Comparison of ENCODE assay signal across 24 cellular contexts in genomic region chr9:95821999-95822398, GRCh38. TPM values are rescaled to one million over a fixed set of nuclear protein-coding genes. Genes with fewer than 3 reads are reported as not detected.
DNase-seq lines count a peak whose midpoint lies in the region; ATAC-seq, FAIRE-seq and TF ChIP-seq lines count a peak whose summit lies in the region.
"Had no signal": no experiment of that assay in that cellular context is flagged by ENCODE, and none has a peak within 500 bp of the region (broad histone marks: within the 10 kb centered on the region; RNA-seq: fewer than 3 reads in every experiment).

No MANE protein-coding gene starts in this region.

- H3K79me2 ChIP-seq in OCI-LY3 (ENCODE audit: low read length) = no peaks in the 10 kb centered on the region
- no peaks in the 10 kb centered on the region for H3K79me2 ChIP-seq in GM12878 (ENCODE audit: control insufficient read depth, insufficient read depth, low read length)
- H3K79me2 ChIP-seq in smooth muscle cell (ENCODE audit: low read depth) = no peaks in the 10 kb centered on the region

- no peak for TF ChIP-seq POLR2A in GM12878 (IDR thresholded peaks at IDR 0.05; ENCODE audit: low read depth, low read length)

- H4K20me1 ChIP-seq in OCI-LY3 (ENCODE audit: insufficient read depth, low read length) = no peaks in the 10 kb centered on the region
- H4K20me1 ChIP-seq in GM12878 (ENCODE audit: control insufficient read depth, insufficient read depth) = 0 out of 2 replicates have a peak, but pooled peaks cover 1% of the 10 kb centered on the region
- H4K20me1 ChIP-seq in smooth muscle cell (ENCODE audit: low read depth) = no peaks in the 10 kb centered on the region

- 96% methylated on average over 3 of the region's 3 CpGs for WGBS in GM12878 (ENCODE audit: insufficient coverage, insufficient replicate concordance, low lambda C conversion rate, missing lambda C conversion rate)
- WGBS in smooth muscle cell (ENCODE audit: low lambda C conversion rate) = 64% methylated on average over 3 of the region's 3 CpGs

- H3K4me1 ChIP-seq in OCI-LY3 (ENCODE audit: low read length) = peaks cover 52% of the 10 kb centered on the region
- peaks cover 25% of the 10 kb centered on the region for H3K4me1 ChIP-seq in GM12878 (ENCODE audit: control insufficient read depth, insufficient read depth, low read length)
- H3K4me1 ChIP-seq in smooth muscle cell (ENCODE audit: low read depth) = no peaks in the 10 kb centered on the region

- intact Hi-C loops in GM12878 (cut with micrococcal nuclease; ENCODE audit: unreplicated experiment) = loop anchor here (1.0 to 10.0 kb wide), 2 partner anchors 30 to 393 kb away; no protein-coding TSS in a partner anchor

- no peak for TF ChIP-seq RAD21 in GM12878 (IDR thresholded peaks at IDR 0.05; ENCODE audit: insufficient read depth, low read depth, low read length)

- no peak for ATAC-seq in GM12878
- ATAC-seq: Panc1 had no signal

- RAD21 ChIA-PET in GM12878 (lab: Charles Lee; ENCODE audit: unreplicated experiment) = interaction anchor here (1.7 kb wide), 1 partner anchor 10 kb away, joined by 3 read pairs; no protein-coding TSS in a partner anchor

- CTCF ChIA-PET in GM12878 (lab: Yijun Ruan, JAX) = no interaction called here

- peak overlapping the region; percentile 87 for H3K4me2 ChIP-seq in OCI-LY3 (ENCODE audit: low read length)
- peak overlapping the region; percentile 88; the same call in 1 of the 2 replicates for H3K4me2 ChIP-seq in GM12878 (ENCODE audit: control insufficient read depth, insufficient read depth)
- H3K4me2 ChIP-seq in smooth muscle cell = peak overlapping the region; percentile 5

- in situ Hi-C loops in GM12878 (cut with MboI) = no loop called here

- H3K27me3 ChIP-seq in OCI-LY3 (ENCODE audit: low read depth, low read length) = peaks cover 9% of the 10 kb centered on the region; the same call in 1 of the 2 replicates
- peaks cover 0 to 3% of the 10 kb centered on the region in 2 experiments; a peak in 3 of 4 replicates for H3K27me3 ChIP-seq in GM12878 (replicated peaks in 1 of 2; ENCODE audit: control insufficient read depth in 2 of 2, insufficient read depth in 2 of 2, low read length in 1 of 2)
- no peaks in the 10 kb centered on the region for H3K27me3 ChIP-seq in smooth muscle cell (ENCODE audit: low read depth)
- H3K27me3 ChIP-seq: tibial nerve had no signal

- SMC1A ChIA-PET in GM12878 (lab: Charles Lee; ENCODE audit: uncharacterized antibody, unreplicated experiment) = interaction anchor here (0.6 to 1.4 kb wide), 2 partner anchors 31 to 106 kb away, joined by 3 read pairs; no protein-coding TSS in a partner anchor

- H2AFZ ChIP-seq in OCI-LY3 (ENCODE audit: low read depth, low read length) = no peak overlapping the region
- no peak overlapping the region for H2AFZ ChIP-seq in GM12878 (ENCODE audit: control insufficient read depth, low read depth, low read length)
- no peak overlapping the region for H2AFZ ChIP-seq in smooth muscle cell (ENCODE audit: low read depth)

- no peaks in the 10 kb centered on the region for H3F3A ChIP-seq in smooth muscle cell (ENCODE audit: low read depth)

- no TSS peak for BruUV-seq in GM12878 (replicated peaks; lab: Mats Ljungman, UMichigan)

- no peak for TF ChIP-seq EP300 in GM12878 (IDR thresholded peaks at IDR 0.05; ENCODE audit: borderline replicate concordance in 1 of 2, control insufficient read depth in 1 of 2, low read depth in 2 of 2, low read length in 2 of 2)

- H3K9ac ChIP-seq in OCI-LY3 (ENCODE audit: low read length) = peak overlapping the region; percentile 48; the same call in 1 of the 2 replicates
- no peak overlapping the region for H3K9ac ChIP-seq in GM12878 (ENCODE audit: control insufficient read depth, insufficient read depth, low read length)
- no peak overlapping the region for H3K9ac ChIP-seq in smooth muscle cell (ENCODE audit: low read depth)

- no peak for FAIRE-seq in GM12878 (lab: Jason Lieb, UNC)
- FAIRE-seq: colon had no signal

- H3K36me3 ChIP-seq in OCI-LY3 (replicated peaks; ENCODE audit: low read depth, low read length) (peaks cover 5% of the 10 kb centered on the region), GM12878 (ENCODE audit: control insufficient read depth in 2 of 2, insufficient read depth in 2 of 2, low read length in 1 of 2) (no peaks in the 10 kb centered on the region), smooth muscle cell (ENCODE audit: low read depth) (no peaks in the 10 kb centered on the region)

- H3K4me3 ChIP-seq in OCI-LY3 (ENCODE audit: low read length) (no peak overlapping the region), GM12878 (no peak overlapping the region), smooth muscle cell (no peak overlapping the region)
- H3K4me3 ChIP-seq: skin epidermis, tibial nerve had no signal

- TF ChIP-seq CTCF in OCI-LY3 (IDR thresholded peaks at IDR 0.05; ENCODE audit: low read depth, low read length) (no peak), GM12878 (IDR thresholded peaks at IDR 0.05 in 2 of 3, conservative IDR thresholded peaks at IDR 0.05 in 1 of 3; ENCODE audit: control insufficient read depth in 2 of 3, extremely low read depth in 1 of 3, insufficient read depth in 1 of 3, low read depth in 3 of 3, low read length in 3 of 3) (no peak), smooth muscle cell (IDR thresholded peaks at IDR 0.05; ENCODE audit: borderline replicate concordance, insufficient read depth, poor library complexity, severe bottlenecking) (no peak)

- no peaks in the 10 kb centered on the region for H3K9me3 ChIP-seq in OCI-LY3 (ENCODE audit: insufficient read depth, low read length)
- H3K9me3 ChIP-seq in GM12878 (replicated peaks; ENCODE audit: control insufficient read depth, insufficient read depth, low read length) = no peaks in the 10 kb centered on the region; the same call in 2 of the 3 replicates
- no peaks in the 10 kb centered on the region for H3K9me3 ChIP-seq in smooth muscle cell (replicated peaks; ENCODE audit: low read depth)
- H3K9me3 ChIP-seq: tibial nerve had no signal

- H3K27ac ChIP-seq in OCI-LY3 (ENCODE audit: low read length) = peak overlapping the region; percentile 81
- H3K27ac ChIP-seq in GM12878 (ENCODE audit: control insufficient read depth, insufficient read depth) = no peak overlapping the region
- peak overlapping the region; percentile 55 for H3K27ac ChIP-seq in smooth muscle cell (ENCODE audit: low read depth)
- H3K27ac ChIP-seq: skin epidermis had no signal

- POLR2A ChIA-PET in GM12878 (lab: Charles Lee) = no interaction called here

- peak; percentile 16 for DNase-seq in EH (ENCODE audit: low read depth)
- DNase-seq in GM12878 (ENCODE audit: low read depth, low spot score) = no peak
- no peak for DNase-seq in smooth muscle cell (lab: John Stamatoyannopoulos, UW; ENCODE audit: unreplicated experiment)
- no peak for DNase-seq in Ammon's horn (ENCODE audit: low spot score)
- no peak for DNase-seq in HuH-7.5 (ENCODE audit: low spot score)
- DNase-seq in SIG-M5 treated with dmso at 0.1 percent for 504 hours (lab: John Stamatoyannopoulos, UW; ENCODE audit: unreplicated experiment) = no peak
- DNase-seq: activated effector memory CD4-positive, alpha-beta T cell treated with anti-CD3 and anti-CD28 coated beads, Interleukin-2, amount 50 U/mL, for 16 hours; CD4-positive, alpha-beta memory T cell; DMS 273 treated with DMSO at 0.1 percent for 48 hours; effector memory CD4-positive, alpha-beta T cell; foreskin melanocyte; KBM-7; left colon; NCI-H1436 treated with DMSO at 0.1 percent for 48 hours; NCI-H2107; NCI-H446; nucleus accumbens; stimulated activated naive CD4-positive, alpha-beta T cell treated with Interleukin-2 at 50 U/mL for 16 hours; T-helper 9 cell had no signal

TF ChIP-seq in GM12878, 131 proteins besides CTCF, POLR2A, EP300 and RAD21:
- TF ChIP-seq SRF (IDR thresholded peaks at IDR 0.05; ENCODE audit: low read depth in 2 of 2, low read length in 2 of 2) (no peak), CEBPB (IDR thresholded peaks at IDR 0.05; ENCODE audit: borderline replicate concordance in 1 of 2, low read depth in 2 of 2, low read length in 2 of 2) (peak in 1 of 2 experiments; percentile 7; a peak in 1 of 4 replicates)

RNA-seq across cellular contexts. Expression of gene ERCC6L2, which starts 53.5 kb away (rescaled TPM):
- total RNA-seq in GM12878 (2013; cell fraction: nucleolus; rRNA removed) = 119 and 121 TPM in 2 replicates
- 30.4 and 35.8 TPM in 2 replicates for total RNA-seq in GM12878 (2014; rRNA removed)
- 45.0 and 46.0 TPM in 2 replicates for total RNA-seq in GM12878 (2014; rRNA removed; fragmentation: Illumina TruSeq; extraction: Trizol)
- 25.2 and 27.1 TPM in 2 replicates for total RNA-seq in GM12878 (2021)
- 5.2 TPM for polyA plus RNA-seq in GM12878 (2011; ENCODE audit: low read depth)
- 20.0 and 24.8 TPM in 2 replicates for polyA plus RNA-seq in GM12878 (2011; rRNA removed)
- 8.8 and 9.6 TPM in 2 replicates for polyA plus RNA-seq in GM12878 (2011; cell fraction: cytosol; rRNA removed)
- 19.7 and 23.1 TPM in 2 replicates for polyA plus RNA-seq in GM12878 (2011; cell fraction: nucleus; rRNA removed)
- 7.8 and 10.6 TPM in 2 replicates for polyA plus RNA-seq in GM12878 (2012)
- polyA plus RNA-seq in GM12878 (2014; fragmentation: Illumina TruSeq; extraction: Trizol) = 22.8 and 27.1 TPM in 2 replicates
- 1 to 10 TPM; 8.1 to 8.4 TPM for polyA plus RNA-seq in GM12878 (2014; fragmentation: Nextera tagmentation; extraction: Ambion mirVana)
- polyA plus RNA-seq in GM12878 (2014; rRNA removed) = 15.3 and 15.5 TPM in 2 replicates
- 10 to 100 TPM; 22.4 to 27.1 TPM for polyA plus RNA-seq in GM12878 (2016; fragmentation: Nextera tagmentation; extraction: Ambion mirVana)
- polyA minus RNA-seq in GM12878 (2011; rRNA and poly(A)+ RNA removed) = 64.2 and 72.6 TPM in 2 replicates
- 22.9 and 34.9 TPM in 2 replicates for polyA minus RNA-seq in GM12878 (2011; cell fraction: cytosol; rRNA and poly(A)+ RNA removed)
- 55.5 and 85.3 TPM in 2 replicates for polyA minus RNA-seq in GM12878 (2011; cell fraction: nucleus; rRNA and poly(A)+ RNA removed)
- total RNA-seq in smooth muscle cell = 39.4 and 49.9 TPM in 2 replicates
- 9.6 and 11.7 TPM in 2 replicates for polyA plus RNA-seq in smooth muscle cell

Comparison
In these comparisons a context has a peak if more than half of its experiments do, and no peak if none do; other contexts are left out.
1. H3K4me2 ChIP-seq: peak in every context shown above with its lines; median percentile 88 in GM12878; 87 in OCI-LY3; 5 in smooth muscle cell.